1 cellular context compared by ENCODE assay signal in the genomic region with DNA sequence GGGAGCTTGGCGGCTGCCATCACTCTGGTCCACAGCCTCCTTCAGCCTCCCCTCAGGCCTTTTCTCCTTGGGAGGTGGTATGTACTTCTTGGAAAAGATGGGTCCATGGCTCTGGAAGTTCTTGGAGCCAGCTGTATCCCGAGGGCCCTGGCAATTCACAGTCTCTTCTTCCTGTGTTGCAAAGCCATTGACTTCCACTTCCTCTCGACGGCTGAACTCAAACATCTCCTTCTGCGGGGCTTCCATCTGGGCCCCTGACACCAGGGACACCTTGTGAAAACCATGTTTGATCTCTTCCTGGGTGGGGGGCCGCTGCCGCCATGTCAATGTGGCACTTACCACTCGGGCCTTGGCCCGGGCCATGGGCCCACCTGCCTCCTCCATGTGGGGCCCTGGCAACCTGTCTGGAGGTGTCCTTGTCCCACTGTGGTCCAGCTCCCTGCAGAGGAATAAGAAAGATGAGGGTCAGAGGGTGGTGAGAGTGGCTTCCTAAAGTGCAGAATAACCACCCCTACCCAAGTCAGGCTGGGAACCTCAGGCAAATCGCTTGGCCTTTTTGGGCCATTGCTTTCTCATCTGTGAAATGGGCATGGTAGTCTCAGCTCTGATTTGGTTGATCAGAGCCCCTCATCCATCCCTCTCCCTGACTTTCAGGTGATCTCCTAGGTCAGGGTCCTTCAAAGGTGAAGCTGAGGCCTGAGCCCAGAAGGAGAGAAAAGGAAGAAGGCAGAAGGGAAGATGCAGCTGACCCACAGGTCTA.
TF ChIP-seq lines count a peak whose summit lies in the region.

No MANE protein-coding gene starts in this region.

TF ChIP-seq in IMR-90, 13 proteins besides CTCF, POLR2A, EP300 and RAD21:
- TF ChIP-seq NFE2L2 (IDR thresholded peaks at IDR 0.05; ENCODE audit: low read depth, low read length) (no peak), CHD1 (IDR thresholded peaks at IDR 0.05; ENCODE audit: low read depth, low read length) (no peak), MXI1 (IDR thresholded peaks at IDR 0.05; ENCODE audit: borderline replicate concordance, low read depth, low read length) (no peak), RFX5 (IDR thresholded peaks at IDR 0.05; ENCODE audit: low read depth, low read length) (no peak), MAZ (IDR thresholded peaks at IDR 0.05; ENCODE audit: borderline replicate concordance, low read depth, low read length) (no peak), FOS (IDR thresholded peaks at IDR 0.05; ENCODE audit: low read depth, low read length) (no peak), BHLHE40 (IDR thresholded peaks at IDR 0.05; ENCODE audit: low read depth, low read length) (no peak), MAFK (IDR thresholded peaks at IDR 0.05; ENCODE audit: low read depth, low read length) (no peak), SMC3 (IDR thresholded peaks at IDR 0.05; ENCODE audit: low read depth, low read length) (no peak), CEBPB (IDR thresholded peaks at IDR 0.05; ENCODE audit: low read depth, low read length) (no peak), RCOR1 (IDR thresholded peaks at IDR 0.05; ENCODE audit: insufficient replicate concordance, low read length) (no peak)
- TF ChIP-seq, protein P1, sequence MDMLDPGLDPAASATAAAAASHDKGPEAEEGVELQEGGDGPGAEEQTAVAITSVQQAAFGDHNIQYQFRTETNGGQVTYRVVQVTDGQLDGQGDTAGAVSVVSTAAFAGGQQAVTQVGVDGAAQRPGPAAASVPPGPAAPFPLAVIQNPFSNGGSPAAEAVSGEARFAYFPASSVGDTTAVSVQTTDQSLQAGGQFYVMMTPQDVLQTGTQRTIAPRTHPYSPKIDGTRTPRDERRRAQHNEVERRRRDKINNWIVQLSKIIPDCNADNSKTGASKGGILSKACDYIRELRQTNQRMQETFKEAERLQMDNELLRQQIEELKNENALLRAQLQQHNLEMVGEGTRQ (IDR thresholded peaks at IDR 0.05; ENCODE audit: low read depth, low read length): no peak
- TF ChIP-seq, protein P2, sequence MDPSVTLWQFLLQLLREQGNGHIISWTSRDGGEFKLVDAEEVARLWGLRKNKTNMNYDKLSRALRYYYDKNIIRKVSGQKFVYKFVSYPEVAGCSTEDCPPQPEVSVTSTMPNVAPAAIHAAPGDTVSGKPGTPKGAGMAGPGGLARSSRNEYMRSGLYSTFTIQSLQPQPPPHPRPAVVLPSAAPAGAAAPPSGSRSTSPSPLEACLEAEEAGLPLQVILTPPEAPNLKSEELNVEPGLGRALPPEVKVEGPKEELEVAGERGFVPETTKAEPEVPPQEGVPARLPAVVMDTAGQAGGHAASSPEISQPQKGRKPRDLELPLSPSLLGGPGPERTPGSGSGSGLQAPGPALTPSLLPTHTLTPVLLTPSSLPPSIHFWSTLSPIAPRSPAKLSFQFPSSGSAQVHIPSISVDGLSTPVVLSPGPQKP (IDR thresholded peaks at IDR 0.05; ENCODE audit: borderline replicate concordance, low read depth, low read length): no peak
